In the genomic region with DNA sequence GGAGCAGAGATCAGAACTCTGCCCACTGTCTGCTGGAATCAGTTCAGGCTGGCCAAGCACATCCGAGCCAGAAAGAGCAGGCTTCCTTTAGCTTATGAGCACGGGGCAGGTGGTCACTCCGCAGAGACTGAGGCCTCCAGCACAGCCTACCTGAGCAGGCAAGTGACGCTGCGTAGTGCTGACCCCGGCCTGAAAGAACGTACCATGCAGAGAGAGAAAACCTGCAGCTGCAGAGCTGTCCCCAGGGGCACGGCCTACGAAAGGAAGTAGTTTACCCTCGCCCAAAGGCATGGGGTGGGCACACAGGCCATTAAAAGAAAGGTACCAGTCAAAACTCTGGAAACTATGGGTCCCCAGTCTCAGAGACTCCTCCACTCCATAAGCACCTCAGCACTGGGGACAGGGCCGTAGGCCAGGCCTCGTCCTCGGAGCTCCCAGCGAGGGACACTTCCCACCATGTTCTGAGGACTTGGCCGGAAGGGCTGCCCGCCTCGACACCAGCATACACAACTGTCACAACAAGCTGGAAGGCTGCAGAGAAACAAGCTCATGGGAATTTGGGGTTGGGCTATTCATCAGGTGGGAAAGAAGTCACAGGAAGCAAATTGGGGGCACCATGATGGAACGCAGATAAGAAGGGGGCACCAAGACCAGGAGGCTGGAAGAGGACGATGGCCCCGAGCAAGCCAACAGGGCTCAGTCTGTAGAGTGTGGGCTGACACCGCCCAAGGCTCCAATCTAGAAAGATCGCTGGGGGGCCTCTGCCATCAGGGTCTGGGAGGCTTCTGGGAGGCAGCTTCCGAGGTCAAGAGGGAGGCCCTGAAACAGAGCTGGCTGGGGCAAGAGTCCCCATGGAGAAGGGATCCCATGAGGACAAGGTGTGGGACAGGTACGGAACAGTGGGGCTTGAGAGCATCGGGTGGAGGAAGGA, we compare ENCODE assay signal across 17 cellular contexts.
"Had no signal": no experiment of that assay in that cellular context is flagged by ENCODE, and none has a peak within 500 bp of the region (broad histone marks: within the 10 kb centered on the region; RNA-seq: fewer than 3 reads in every experiment).

No MANE protein-coding gene starts in this region.

- H3K4me1 ChIP-seq: lower lobe of right lung had no signal

- H3K27ac ChIP-seq: epithelial cell of prostate, lower lobe of right lung, psoas muscle, sigmoid colon, SJSA1 had no signal

- DNase-seq: activated CD4-positive, alpha-beta T cell treated with anti-CD3 and anti-CD28 coated beads, Interleukin-2, amount 50 U/mL, for 4 hours; activated CD4-positive, CD25-positive, alpha-beta regulatory T cell treated with anti-CD3 and anti-CD28 coated beads, Interleukin-2, amount 50 U/mL, for 72 hours; activated naive CD4-positive, alpha-beta T cell treated with Interleukin-2 at 50 U/mL for 16 hours; central memory CD4-positive, alpha-beta T cell; effector memory CD8-positive, alpha-beta T cell; hippocampal formation; lower lobe of right lung; naive B cell; occipital lobe; psoas muscle; sigmoid colon; stimulated activated CD4-positive, alpha-beta T cell treated with anti-CD3 and anti-CD28 coated beads, Interleukin-12 subunit alpha, Interleukin-12 subunit beta, amount 100 ng/mL, for 4 hours; SW 1271 had no signal

- H3K4me3 ChIP-seq: lower lobe of right lung, psoas muscle, sigmoid colon, SJSA1 had no signal

- H3K9me3 ChIP-seq: lower lobe of right lung, psoas muscle, sigmoid colon, SJSA1 had no signal

- H3K27me3 ChIP-seq: sigmoid colon, SJSA1 had no signal

- H3K4me3 Mint-ChIP-seq: dendritic cell treated with granulocyte-macrophage colony-stimulating factor and Interleukin-4, amounts not matched to agents 40 ng/mL and 50 ng/mL, for 4 days; effector memory CD8-positive, alpha-beta T cell; naive B cell; T-helper 2 cell treated with Interferon-gamma antibody and Interleukin-4, amounts not matched to agents 5 μg/mL and 100 μg/mL, for 36 hours had no signal

- H3K9me3 Mint-ChIP-seq: dendritic cell treated with granulocyte-macrophage colony-stimulating factor and Interleukin-4, amounts not matched to agents 40 ng/mL and 50 ng/mL, for 4 days; effector memory CD8-positive, alpha-beta T cell; naive B cell; T-helper 2 cell treated with Interferon-gamma antibody and Interleukin-4, amounts not matched to agents 5 μg/mL and 100 μg/mL, for 36 hours had no signal

- H3K27ac Mint-ChIP-seq: dendritic cell treated with granulocyte-macrophage colony-stimulating factor and Interleukin-4, amounts not matched to agents 40 ng/mL and 50 ng/mL, for 4 days; effector memory CD8-positive, alpha-beta T cell; T-helper 2 cell treated with Interferon-gamma antibody and Interleukin-4, amounts not matched to agents 5 μg/mL and 100 μg/mL, for 36 hours had no signal

- ATAC-seq: effector memory CD8-positive, alpha-beta T cell; psoas muscle had no signal
